ENCODE assay signal across 17 cellular contexts in the genomic region with DNA sequence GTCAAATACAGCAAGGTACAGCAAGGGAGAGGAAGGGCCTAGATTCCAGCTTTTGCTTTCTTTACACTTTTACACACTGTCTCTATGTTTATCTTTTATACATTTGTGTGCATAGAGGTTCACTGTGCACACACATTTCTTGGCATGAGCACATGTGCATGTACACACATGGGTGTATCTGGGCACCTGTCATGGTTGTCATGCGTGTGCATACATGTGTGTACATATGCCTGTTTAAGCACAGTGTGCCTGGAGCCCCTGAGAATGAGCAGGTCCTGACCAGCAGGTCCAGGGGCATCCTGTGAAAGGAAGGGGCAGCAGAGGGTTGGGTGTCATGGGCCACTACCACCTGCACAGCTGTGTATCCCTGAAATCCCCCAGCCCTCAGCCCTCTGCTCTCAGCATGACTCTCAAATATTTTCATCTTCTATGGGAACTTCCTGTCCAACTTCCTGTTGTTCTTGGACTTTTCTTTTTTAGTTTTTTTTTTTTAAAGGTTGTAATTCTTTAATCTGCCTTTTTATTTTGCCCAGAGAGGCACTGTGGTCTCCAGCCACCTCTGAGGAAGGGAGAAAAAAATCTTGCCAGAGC.
DNase-seq lines count a peak whose midpoint lies in the region; ATAC-seq, FAIRE-seq and TF ChIP-seq lines count a peak whose summit lies in the region.
"Had no signal": no experiment of that assay in that cellular context is flagged by ENCODE, and none has a peak within 500 bp of the region (broad histone marks: within the 10 kb centered on the region; RNA-seq: fewer than 3 reads in every experiment).

No MANE protein-coding gene starts in this region.

- peak overlapping the region; percentile 21 for H3K27ac Mint-ChIP-seq in activated naive CD8-positive, alpha-beta T cell treated with anti-CD3 and anti-CD28 coated beads for 36 hours
- no peak overlapping the region for H3K27ac Mint-ChIP-seq in activated naive CD8-positive, alpha-beta T cell treated with anti-CD3 and anti-CD28 coated beads, Interleukin-2, amount 50 U/mL, for 24 hours
- H3K27ac Mint-ChIP-seq in activated T-helper 2 cell treated with anti-CD3 and anti-CD28 coated beads, Interferon-gamma antibody, Interleukin-2, Interleukin-4, amounts not matched to agents 10 μg/mL and 5 μg/mL and 100 μg/mL, durations not matched to agents 14 hours and 24 hours and 36 hours, result peak overlapping the region; percentile 34
- H3K27ac Mint-ChIP-seq: type B pancreatic cell had no signal

- POLR2A ChIA-PET in HepG2 (lab: Yijun Ruan, JAX), result no interaction called here

- in situ Hi-C loops in HepG2 (cut with HindIII; ENCODE audit: extremely low pct_ligation_motif_present, low pct_unique_long_range_greater_than_20kb), result no loop called here

- peaks cover 0 to 36% of the 10 kb centered on the region in 2 experiments; a peak in 4 of 5 replicates for H3K27me3 ChIP-seq in HepG2 (ENCODE audit: control insufficient read depth in 1 of 2, insufficient read depth in 2 of 2, low read length in 2 of 2)
- no peaks in the 10 kb centered on the region for H3K27me3 ChIP-seq in thyroid gland

- CTCF ChIA-PET in HepG2 (lab: Yijun Ruan, JAX; ENCODE audit: low intra/inter-chr PET ratio, low total read pairs), result no interaction called here

- 22% methylated on average over 1 of the region's 1 CpG for WGBS in HepG2 (ENCODE audit: low lambda C conversion rate)
- 58 to 89% methylated on average over 1 of the region's 1 CpG for WGBS in thyroid gland, 2 donors

- no TSS peak for BruUV-seq in HepG2 (replicated peaks; lab: Mats Ljungman, UMichigan)

- H3K4me2 ChIP-seq in HepG2 (ENCODE audit: low read depth, low read length), result no peak overlapping the region

- no peaks in the 10 kb centered on the region for H3K79me2 ChIP-seq in HepG2 (ENCODE audit: insufficient read depth, low read length)

- DNase-seq in activated naive CD8-positive, alpha-beta T cell treated with anti-CD3 and anti-CD28 coated beads for 36 hours, result no peak
- DNase-seq in activated naive CD8-positive, alpha-beta T cell treated with anti-CD3 and anti-CD28 coated beads, Interleukin-2, amount 50 U/mL, for 24 hours, result no peak
- no peak for DNase-seq in activated T-helper 2 cell treated with anti-CD3 and anti-CD28 coated beads, Interferon-gamma antibody, Interleukin-2, Interleukin-4, amounts not matched to agents 10 μg/mL and 5 μg/mL and 100 μg/mL, durations not matched to agents 14 hours and 24 hours and 36 hours (ENCODE audit: low spot score)
- DNase-seq in HepG2 (ENCODE audit: low spot score) (no peak), thyroid gland (no peak), LoVo (ENCODE audit: low spot score) (no peak), NCI-H2081 treated with DMSO at 0.1 percent for 48 hours (lab: John Stamatoyannopoulos, UW) (no peak)
- DNase-seq: DMS 273 treated with DMSO at 0.1 percent for 48 hours; mesendoderm; NCI-H1092 treated with DMSO at 0.1 percent for 48 hours; NCI-H446 treated with DMSO at 0.1 percent for 48 hours; OCI-M1; stimulated activated CD4-positive, alpha-beta T cell treated with anti-CD3 and anti-CD28 coated beads, Interleukin-12 subunit alpha, Interleukin-12 subunit beta, amount 100 ng/mL, for 4 hours; SW 1271 had no signal

- H3K4me3 ChIP-seq in HepG2 (replicated peaks in 1 of 3; ENCODE audit: insufficient read depth in 1 of 3, low read depth in 2 of 3, low read length in 3 of 3) (no peak overlapping the region), thyroid gland (replicated peaks in 1 of 3) (no peak overlapping the region)

- H3K27me3 Mint-ChIP-seq in activated naive CD8-positive, alpha-beta T cell treated with anti-CD3 and anti-CD28 coated beads for 36 hours, result no peaks in the 10 kb centered on the region
- no peaks in the 10 kb centered on the region for H3K27me3 Mint-ChIP-seq in activated naive CD8-positive, alpha-beta T cell treated with anti-CD3 and anti-CD28 coated beads, Interleukin-2, amount 50 U/mL, for 24 hours
- no peaks in the 10 kb centered on the region for H3K27me3 Mint-ChIP-seq in activated T-helper 2 cell treated with anti-CD3 and anti-CD28 coated beads, Interferon-gamma antibody, Interleukin-2, Interleukin-4, amounts not matched to agents 10 μg/mL and 5 μg/mL and 100 μg/mL, durations not matched to agents 14 hours and 24 hours and 36 hours (ENCODE audit: low read depth)
- H3K27me3 Mint-ChIP-seq: type B pancreatic cell had no signal

- no peaks in the 10 kb centered on the region for H3K36me3 Mint-ChIP-seq in activated naive CD8-positive, alpha-beta T cell treated with anti-CD3 and anti-CD28 coated beads for 36 hours
- no peaks in the 10 kb centered on the region for H3K36me3 Mint-ChIP-seq in activated naive CD8-positive, alpha-beta T cell treated with anti-CD3 and anti-CD28 coated beads, Interleukin-2, amount 50 U/mL, for 24 hours (ENCODE audit: low read depth)
- H3K36me3 Mint-ChIP-seq in activated T-helper 2 cell treated with anti-CD3 and anti-CD28 coated beads, Interferon-gamma antibody, Interleukin-2, Interleukin-4, amounts not matched to agents 10 μg/mL and 5 μg/mL and 100 μg/mL, durations not matched to agents 14 hours and 24 hours and 36 hours (ENCODE audit: low read depth), result peaks cover 3% of the 10 kb centered on the region

- no peak for TF ChIP-seq CTCF in HepG2 (CRISPR knock-in tag; IDR thresholded peaks at IDR 0.05)
- no peak for TF ChIP-seq CTCF in thyroid gland (IDR thresholded peaks at IDR 0.05)

- intact Hi-C loops in activated T-helper 2 cell treated with anti-CD3 and anti-CD28 coated beads, Interferon-gamma antibody, Interleukin-2, Interleukin-4, amounts not matched to agents 10 μg/mL and 5 μg/mL and 100 μg/mL, durations not matched to agents 14 hours and 24 hours and 36 hours (cut with micrococcal nuclease), result no loop called here
- intact Hi-C loops in HepG2 (cut with micrococcal nuclease; ENCODE audit: unreplicated experiment) (no loop called here), thyroid gland (cut with DNase I) (no loop called here)

- peaks cover 3% of the 10 kb centered on the region for H3K9me3 Mint-ChIP-seq in activated naive CD8-positive, alpha-beta T cell treated with anti-CD3 and anti-CD28 coated beads for 36 hours
- H3K9me3 Mint-ChIP-seq in activated naive CD8-positive, alpha-beta T cell treated with anti-CD3 and anti-CD28 coated beads, Interleukin-2, amount 50 U/mL, for 24 hours, result peaks cover 4% of the 10 kb centered on the region
- peaks cover 5% of the 10 kb centered on the region for H3K9me3 Mint-ChIP-seq in activated T-helper 2 cell treated with anti-CD3 and anti-CD28 coated beads, Interferon-gamma antibody, Interleukin-2, Interleukin-4, amounts not matched to agents 10 μg/mL and 5 μg/mL and 100 μg/mL, durations not matched to agents 14 hours and 24 hours and 36 hours

- no peaks in the 10 kb centered on the region for H3K36me3 ChIP-seq in HepG2 (replicated peaks in 1 of 2; ENCODE audit: control insufficient read depth in 1 of 2, insufficient read depth in 2 of 2, low read length in 2 of 2)
- H3K36me3 ChIP-seq in thyroid gland, result no peaks in the 10 kb centered on the region

- no peak overlapping the region for H3K27ac ChIP-seq in HepG2 (ENCODE audit: extremely low read length, insufficient read depth, low read length)
- peak overlapping the region in 2 of 3 donors; percentile 28 to 43 for H3K27ac ChIP-seq in thyroid gland

- no peak overlapping the region for H2AFZ ChIP-seq in HepG2 (ENCODE audit: low read length)

- peaks cover 20% of the 10 kb centered on the region for H3K4me1 Mint-ChIP-seq in activated naive CD8-positive, alpha-beta T cell treated with anti-CD3 and anti-CD28 coated beads for 36 hours
- peaks cover 28% of the 10 kb centered on the region for H3K4me1 Mint-ChIP-seq in activated naive CD8-positive, alpha-beta T cell treated with anti-CD3 and anti-CD28 coated beads, Interleukin-2, amount 50 U/mL, for 24 hours
- H3K4me1 Mint-ChIP-seq in activated T-helper 2 cell treated with anti-CD3 and anti-CD28 coated beads, Interferon-gamma antibody, Interleukin-2, Interleukin-4, amounts not matched to agents 10 μg/mL and 5 μg/mL and 100 μg/mL, durations not matched to agents 14 hours and 24 hours and 36 hours (ENCODE audit: low read depth), result peaks cover 50% of the 10 kb centered on the region

- ATAC-seq in activated naive CD8-positive, alpha-beta T cell treated with anti-CD3 and anti-CD28 coated beads, Interleukin-2, amount 50 U/mL, for 24 hours, result no peak
- peak; percentile 44; the same call in 2 of the 3 replicates for ATAC-seq in HepG2
- ATAC-seq in GM18861 (IDR thresholded peaks at IDR 0.05; ENCODE audit: unreplicated experiment), result no peak
- ATAC-seq: esophagus mucosa had no signal

- TF ChIP-seq RAD21 in HepG2 (CRISPR knock-in tag; IDR thresholded peaks at IDR 0.05), result no peak

- FAIRE-seq in HepG2 (lab: Jason Lieb, UNC), result no peak

- H3K9me3 ChIP-seq in HepG2 (ENCODE audit: low read length) (no peaks in the 10 kb centered on the region), thyroid gland (no peaks in the 10 kb centered on the region)

- H3K4me3 Mint-ChIP-seq in activated naive CD8-positive, alpha-beta T cell treated with anti-CD3 and anti-CD28 coated beads for 36 hours, result no peak overlapping the region
- no peak overlapping the region for H3K4me3 Mint-ChIP-seq in activated naive CD8-positive, alpha-beta T cell treated with anti-CD3 and anti-CD28 coated beads, Interleukin-2, amount 50 U/mL, for 24 hours
- H3K4me3 Mint-ChIP-seq in activated T-helper 2 cell treated with anti-CD3 and anti-CD28 coated beads, Interferon-gamma antibody, Interleukin-2, Interleukin-4, amounts not matched to agents 10 μg/mL and 5 μg/mL and 100 μg/mL, durations not matched to agents 14 hours and 24 hours and 36 hours (ENCODE audit: low read depth), result no peak overlapping the region
- H3K4me3 Mint-ChIP-seq: type B pancreatic cell had no signal

- TF ChIP-seq EP300 in HepG2 (IDR thresholded peaks at IDR 0.05; ENCODE audit: low read depth in 2 of 2, low read length in 2 of 2) (no peak), HepG2 (CRISPR knock-in tag; IDR thresholded peaks at IDR 0.05; ENCODE audit: borderline replicate concordance) (no peak)

- no peak overlapping the region for H3K9ac ChIP-seq in HepG2 (ENCODE audit: insufficient read depth, low read depth, low read length)

- TF ChIP-seq POLR2A in HepG2 (IDR thresholded peaks at IDR 0.05; ENCODE audit: insufficient read depth in 1 of 2, low read depth in 2 of 2, low read length in 2 of 2), result no peak
- no peak for TF ChIP-seq POLR2A in thyroid gland (IDR thresholded peaks at IDR 0.05)

- H3K4me1 ChIP-seq in HepG2 (ENCODE audit: insufficient read depth, low read length), result peaks cover 25% of the 10 kb centered on the region
- H3K4me1 ChIP-seq in thyroid gland, result peaks cover 5 to 9% of the 10 kb centered on the region in 2 donors

- H4K20me1 ChIP-seq in HepG2 (ENCODE audit: insufficient read depth, low read length), result no peaks in the 10 kb centered on the region
